21 cellular contexts compared by ENCODE assay signal in the genomic region with DNA sequence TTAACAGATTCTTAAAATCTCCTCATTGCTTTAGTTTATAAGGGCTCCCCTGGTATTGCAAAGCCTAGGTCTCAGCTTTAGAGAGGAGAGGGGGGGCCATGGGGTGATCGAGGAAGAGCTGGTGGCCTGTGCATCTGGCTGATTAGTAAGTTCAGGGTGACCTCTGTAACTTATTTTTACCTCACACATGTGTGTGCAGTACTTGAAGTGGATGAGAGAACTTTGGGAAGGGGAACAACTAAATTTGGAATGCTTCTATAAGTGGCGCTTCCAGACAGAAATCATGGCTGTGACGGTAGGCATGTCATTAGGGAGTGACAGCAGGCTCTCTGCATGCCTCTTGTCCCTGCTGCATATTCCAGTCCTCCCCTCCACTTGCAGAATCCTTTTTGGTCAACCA. TPM values are rescaled to one million over a fixed set of nuclear protein-coding genes. Genes with fewer than 3 reads are reported as not detected.
DNase-seq lines count a peak whose midpoint lies in the region; ATAC-seq, FAIRE-seq and TF ChIP-seq lines count a peak whose summit lies in the region.
"Had no signal": no experiment of that assay in that cellular context is flagged by ENCODE, and none has a peak within 500 bp of the region (broad histone marks: within the 10 kb centered on the region; RNA-seq: fewer than 3 reads in every experiment).

No MANE protein-coding gene starts in this region.

- no peaks in the 10 kb centered on the region for H3K27me3 ChIP-seq in GM23338 (ENCODE audit: insufficient read depth)
- H3K27me3 ChIP-seq in H1 (replicated peaks in 1 of 4; ENCODE audit: control insufficient read depth in 3 of 4, extremely low read depth in 1 of 4, insufficient read depth in 3 of 4, low read length in 3 of 4) = no peaks in the 10 kb centered on the region
- no peaks in the 10 kb centered on the region for H3K27me3 ChIP-seq in PC-9 (ENCODE audit: insufficient read depth, low read depth)
- H3K27me3 ChIP-seq: BLaER1 treated with 17β-estradiol and CSF1 and Interleukin-3, amounts not matched to agents 10 nM and 100 nM had no signal

- CTCF ChIA-PET in H1 (lab: Charles Lee; ENCODE audit: partially characterized antibody) (interaction anchor here (1.7 to 3.3 kb wide), 2 partner anchors 19 to 39 kb away, joined by 3 to 8 read pairs; no protein-coding TSS in a partner anchor), PC-9 (lab: Charles Lee) (no interaction called here)

- H3K4me1 Mint-ChIP-seq in GM23338 = no peaks in the 10 kb centered on the region; the same call in 2 of the 3 replicates
- H3K4me1 Mint-ChIP-seq in neural crest cell = peaks cover 16% of the 10 kb centered on the region
- H3K4me1 Mint-ChIP-seq: B cell had no signal

- H3K27me3 Mint-ChIP-seq in GM23338 (ENCODE audit: insufficient read depth, low read depth, poor library complexity) (no peaks in the 10 kb centered on the region), neural crest cell (ENCODE audit: low read depth) (no peaks in the 10 kb centered on the region)
- H3K27me3 Mint-ChIP-seq: B cell had no signal

- H3K9me3 ChIP-seq in H1 (ENCODE audit: insufficient read depth in 2 of 2, low read depth in 1 of 2, low read length in 1 of 2) (peaks cover 21 to 23% of the 10 kb centered on the region in 2 experiments), PC-9 (ENCODE audit: insufficient read depth, low read depth) (no peaks in the 10 kb centered on the region; the same call in 1 of the 2 replicates)

- H3K4me3 ChIP-seq in GM23338 = no peak overlapping the region
- H3K4me3 ChIP-seq in H1 (ENCODE audit: extremely low read depth in 1 of 4, insufficient read depth in 2 of 4, low read depth in 3 of 4, low read length in 4 of 4) = no peak overlapping the region
- H3K4me3 ChIP-seq in PC-9 = no peak overlapping the region
- H3K4me3 ChIP-seq: BLaER1 treated with 17β-estradiol and CSF1 and Interleukin-3, amounts not matched to agents 10 nM and 100 nM; GM12878; K562 had no signal

- no peak overlapping the region for H2BK12ac ChIP-seq in H1 (ENCODE audit: low read depth, low read length)

- no peak overlapping the region for H4K5ac ChIP-seq in H1 (ENCODE audit: insufficient read length, low read depth, low read length)

- POLR2A ChIA-PET in H1 (lab: Charles Lee; ENCODE audit: partially characterized antibody) = interaction anchor here (1.0 to 1.1 kb wide), 2 partner anchors 29 to 40 kb away, joined by 3 to 7 read pairs; no protein-coding TSS in a partner anchor
- POLR2A ChIA-PET in PC-9 (lab: Charles Lee; ENCODE audit: unreplicated experiment) = no interaction called here

- no peaks in the 10 kb centered on the region for H3K9me2 ChIP-seq in GM23338 (ENCODE audit: insufficient read depth)
- H3K9me2 ChIP-seq in PC-9 (ENCODE audit: insufficient read depth) = no peaks in the 10 kb centered on the region

- H3K79me1 ChIP-seq in H1 (ENCODE audit: low read depth, low read length) = no peaks in the 10 kb centered on the region; the same call in 1 of the 2 replicates

- no peak overlapping the region for H2BK120ac ChIP-seq in H1 (replicated peaks; ENCODE audit: low read depth, low read length)

- TF ChIP-seq POLR2A in H1 (IDR thresholded peaks at IDR 0.05; ENCODE audit: control extremely low read depth in 1 of 2, low read depth in 2 of 2, low read length in 2 of 2) = no peak

- FAIRE-seq in H1 (lab: Jason Lieb, UNC) = no peak
- FAIRE-seq: GM12878, GM19239, HTR-8/SVneo, K562 had no signal

- ATAC-seq in GM23338 (no peak), left cardiac atrium (peak; percentile 70 to 92), GM21723 (IDR thresholded peaks at IDR 0.05; ENCODE audit: unreplicated experiment) (no peak)
- ATAC-seq: CD8-positive, alpha-beta T cell; GM12878; K562 had no signal

- intact Hi-C loops in left cardiac atrium (cut with DNase I) (no loop called here), PC-9 (cut with micrococcal nuclease; ENCODE audit: unreplicated experiment) (no loop called here)

- no peak overlapping the region for H2BK15ac ChIP-seq in H1 (ENCODE audit: low read length)

- no peak overlapping the region for H4K8ac ChIP-seq in H1 (ENCODE audit: extremely low read depth, insufficient read depth, low read length)

- no peak overlapping the region for H2AK5ac ChIP-seq in H1 (ENCODE audit: low read depth, low read length)

- no peak for TF ChIP-seq EP300 in H1 (IDR thresholded peaks at IDR 0.05; ENCODE audit: borderline replicate concordance in 1 of 2, low read depth in 2 of 2, low read length in 2 of 2)

- H3K4ac ChIP-seq in H1 (replicated peaks; ENCODE audit: insufficient read length, low read depth, low read length) = peak overlapping the region; percentile 46

- H3K18ac ChIP-seq in H1 (ENCODE audit: extremely low read depth, low read length) = no peak overlapping the region

- H3K36me3 ChIP-seq in GM23338 (ENCODE audit: insufficient read depth) (peaks cover 11% of the 10 kb centered on the region; the same call in 1 of the 2 replicates), H1 (ENCODE audit: control insufficient read depth in 2 of 4, insufficient read depth in 4 of 4, low read length in 3 of 4) (peaks cover 0 to 29% (median 14%) of the 10 kb centered on the region in 4 experiments; a peak in 3 of 8 replicates), PC-9 (ENCODE audit: low read depth) (no peaks in the 10 kb centered on the region)
- H3K36me3 ChIP-seq: BLaER1 treated with 17β-estradiol and CSF1 and Interleukin-3, amounts not matched to agents 10 nM and 100 nM had no signal

- H2AFZ ChIP-seq in GM23338 = no peak overlapping the region
- H2AFZ ChIP-seq in H1 (ENCODE audit: low read length) = no peak overlapping the region
- no peak overlapping the region for H2AFZ ChIP-seq in PC-9

- H3K4me3 Mint-ChIP-seq in GM23338 (no peak overlapping the region), neural crest cell (no peak overlapping the region)
- H3K4me3 Mint-ChIP-seq: B cell; CD8-positive, alpha-beta T cell had no signal

- DNase-seq in GM23338 (ENCODE audit: low spot score) = no peak
- no peak for DNase-seq in H1 (ENCODE audit: low read depth in 1 of 2, low spot score in 2 of 2)
- DNase-seq in left cardiac atrium = peak; percentile 20
- DNase-seq in neural crest cell (ENCODE audit: low read depth, low spot score) = no peak
- no peak for DNase-seq in PC-9
- DNase-seq in SW480 (ENCODE audit: low spot score) = no peak
- no peak for DNase-seq in DMS79 (lab: John Stamatoyannopoulos, UW)
- DNase-seq: Calu3; CD8-positive, alpha-beta T cell; DND-41; EL; HCEC 1CT; IMR-90 had no signal

- H3K27ac ChIP-seq in GM23338 (ENCODE audit: low read depth) (0 out of 2 replicates have a peak overlapping the region, but pooled peaks have one; percentile 72), H1 (ENCODE audit: low read depth, low read length) (no peak overlapping the region), PC-9 (no peak overlapping the region)
- H3K27ac ChIP-seq: BLaER1 treated with 17β-estradiol and CSF1 and Interleukin-3, amounts not matched to agents 10 nM and 100 nM had no signal

- H3K36me3 Mint-ChIP-seq in GM23338 (ENCODE audit: low read depth) (peaks cover 45% of the 10 kb centered on the region), neural crest cell (ENCODE audit: low read depth) (peaks cover 5% of the 10 kb centered on the region)
- H3K36me3 Mint-ChIP-seq: CD8-positive, alpha-beta T cell had no signal

- no peak overlapping the region for H2BK5ac ChIP-seq in H1 (ENCODE audit: low read depth, low read length)

- no peak overlapping the region for H3K23ac ChIP-seq in H1 (ENCODE audit: insufficient read length)

- H4K91ac ChIP-seq in H1 (replicated peaks; ENCODE audit: insufficient read length, low read length) = no peak overlapping the region

- no peak for TF ChIP-seq CTCF in GM23338 (conservative IDR thresholded peaks at IDR 0.05; ENCODE audit: low read depth in 2 of 2)
- no peak for TF ChIP-seq CTCF in H1 (IDR thresholded peaks at IDR 0.05; ENCODE audit: control extremely low read depth in 1 of 3, insufficient read depth in 1 of 3, low read depth in 1 of 3, low read length in 3 of 3)
- no peak for TF ChIP-seq CTCF in neural crest cell (conservative IDR thresholded peaks at IDR 0.05)
- no peak for TF ChIP-seq CTCF in PC-9 (conservative IDR thresholded peaks at IDR 0.05)

- H3K23me2 ChIP-seq in H1 (ENCODE audit: low read depth, low read length) = no peaks in the 10 kb centered on the region

- H3K9me3 Mint-ChIP-seq in GM23338 (peaks cover 24% of the 10 kb centered on the region), neural crest cell (peaks cover 13% of the 10 kb centered on the region)

- H3K14ac ChIP-seq in H1 (ENCODE audit: insufficient read length) = no peak overlapping the region

- 95% methylated on average over 3 of the region's 3 CpGs; no CpG with 5 or more reads in 1 of the 2 experiments for whole genome bisulfite sequencing in H1 (ENCODE audit: extremely low coverage in 1 of 2, insufficient coverage in 1 of 2, insufficient read length in 1 of 2, insufficient replicate concordance in 2 of 2, low coverage in 1 of 2, low lambda C conversion rate in 2 of 2, missing lambda C conversion rate in 1 of 2), 2 experiments

- H3K79me2 ChIP-seq in GM23338 (replicated peaks; ENCODE audit: insufficient read depth) (peaks cover 48% of the 10 kb centered on the region), H1 (ENCODE audit: control insufficient read depth in 1 of 2, insufficient read depth in 2 of 2, low read length in 2 of 2) (peaks cover 0 to 78% of the 10 kb centered on the region in 2 experiments; a peak in 2 of 4 replicates), PC-9 (ENCODE audit: low read depth) (no peaks in the 10 kb centered on the region)

- H3K4me2 ChIP-seq in GM23338 (no peak overlapping the region), H1 (ENCODE audit: insufficient read depth in 1 of 2, low read depth in 2 of 2, low read length in 2 of 2) (no peak overlapping the region), PC-9 (no peak overlapping the region)
- H3K4me2 ChIP-seq: BLaER1 treated with 17β-estradiol and CSF1 and Interleukin-3, amounts not matched to agents 10 nM and 100 nM had no signal

- H3K9ac ChIP-seq in H1 (replicated peaks in 1 of 4; ENCODE audit: extremely low read depth in 1 of 4, low read depth in 3 of 4, low read length in 3 of 4) = no peak overlapping the region
- H3K9ac ChIP-seq: BLaER1 treated with 17β-estradiol and CSF1 and Interleukin-3, amounts not matched to agents 10 nM and 100 nM had no signal

- H3F3A ChIP-seq in GM23338 (replicated peaks; ENCODE audit: low read depth) = no peaks in the 10 kb centered on the region
- H3F3A ChIP-seq in PC-9 (ENCODE audit: insufficient read depth, low read depth) = no peaks in the 10 kb centered on the region

- 0 out of 2 replicates have a peak, but pooled peaks cover under 1% of the 10 kb centered on the region for H3K4me1 ChIP-seq in GM23338 (ENCODE audit: insufficient read depth)
- H3K4me1 ChIP-seq in H1 (replicated peaks in 1 of 4; ENCODE audit: control insufficient read depth in 3 of 4, insufficient read depth in 4 of 4, low read length in 3 of 4) = peaks cover 0 to 5% (median 2%) of the 10 kb centered on the region in 4 experiments; a peak in 2 of 7 replicates
- no peaks in the 10 kb centered on the region for H3K4me1 ChIP-seq in PC-9 (replicated peaks; ENCODE audit: insufficient read depth)
- H3K4me1 ChIP-seq: BLaER1 treated with 17β-estradiol and CSF1 and Interleukin-3, amounts not matched to agents 10 nM and 100 nM had no signal

- no peak overlapping the region for H3K56ac ChIP-seq in H1 (replicated peaks; ENCODE audit: insufficient read length, low read depth, low read length)

- H4K20me1 ChIP-seq in GM23338 (replicated peaks; ENCODE audit: insufficient read depth) = 0 out of 2 replicates have a peak, but pooled peaks cover 5% of the 10 kb centered on the region
- H4K20me1 ChIP-seq in H1 (replicated peaks in 1 of 2; ENCODE audit: control insufficient read depth in 1 of 2, insufficient read depth in 2 of 2, low read length in 2 of 2) = no peaks in the 10 kb centered on the region
- H4K20me1 ChIP-seq in PC-9 (ENCODE audit: insufficient read depth) = no peaks in the 10 kb centered on the region
- H4K20me1 ChIP-seq: BLaER1 treated with 17β-estradiol and CSF1 and Interleukin-3, amounts not matched to agents 10 nM and 100 nM had no signal

- TF ChIP-seq RAD21 in H1 (IDR thresholded peaks at IDR 0.05 in 1 of 2, conservative IDR thresholded peaks at IDR 0.05 in 1 of 2; ENCODE audit: low read depth in 2 of 2, low read length in 2 of 2) = no peak

- no peak overlapping the region for H3K27ac Mint-ChIP-seq in GM23338
- peak overlapping the region; percentile 57 for H3K27ac Mint-ChIP-seq in neural crest cell (ENCODE audit: unreplicated experiment)
- H3K27ac Mint-ChIP-seq: B cell; CD8-positive, alpha-beta T cell had no signal

- BruUV-seq in PC-9 (replicated peaks; lab: Mats Ljungman, UMichigan) = no TSS peak

- no peak overlapping the region for H2BK20ac ChIP-seq in H1 (ENCODE audit: low read length)

RNA-seq across cellular contexts. Expression of a gene that starts 41.9 kb away (rescaled TPM):
- 108 and 111 TPM in 2 replicates for total RNA-seq in GM23338 (2014; rRNA removed; shearing (Covaris generic))
- polyA plus RNA-seq in GM23338 (2016; fragmentation: Nextera tagmentation; extraction: Ambion mirVana) (10.3 and 12.4 TPM in 2 replicates), H1 (2011; rRNA removed) (38.5 and 47.6 TPM in 2 replicates)
- total RNA-seq in H1 (2021; fragmentation: NEBNext Ultra II Directional; extraction: Animal tissue kit (Norgen Biotek cat#: 25700)) = 106 and 109 TPM in 2 replicates
- 38.7 TPM for polyA plus RNA-seq in H1 (2011; cell fraction: cytosol; rRNA removed)
- 120 TPM for polyA plus RNA-seq in H1 (2011; cell fraction: nucleus; rRNA removed)
- 38.3 to 50.2 TPM (median 48.8 TPM) in 4 replicates for polyA plus RNA-seq in H1 (2012, experiment 1 of 2)
- 6.8 TPM for polyA plus RNA-seq in H1 (2012, experiment 2 of 2)
- polyA plus RNA-seq in H1 (2013, experiment 1 of 2) = 44.5 TPM
- polyA plus RNA-seq in H1 (2013, experiment 2 of 2) = 29.1 TPM
- 256 and 314 TPM in 2 replicates for polyA minus RNA-seq in H1 (2011; rRNA and poly(A)+ RNA removed)
- 130 TPM for polyA minus RNA-seq in H1 (2011; cell fraction: cytosol; rRNA and poly(A)+ RNA removed)
- polyA minus RNA-seq in H1 (2011; cell fraction: nucleus; rRNA and poly(A)+ RNA removed) = 471 TPM
- total RNA-seq in left cardiac atrium (1 to 10 TPM; 5.0 to 5.2 TPM), neural crest cell (8.4 and 9.3 TPM in 2 replicates), PC-9 (2021) (13.1 and 17.3 TPM in 2 replicates)
- total RNA-seq: CD8-positive, alpha-beta T cell; G401 had no signal

Comparison
In these comparisons a context has a peak if more than half of its experiments do, and no peak if none do; other contexts are left out.
1. ATAC-seq: peak in left cardiac atrium (2 of 2); none in GM23338 (single experiment) and GM21723 (single experiment).